25 cellular contexts compared by ENCODE assay signal in genomic region chrX:125404667-125405160, GRCh38.
"Had no signal": no experiment of that assay in that cellular context is flagged by ENCODE, and none has a peak within 500 bp of the region (broad histone marks: within the 10 kb centered on the region; RNA-seq: fewer than 3 reads in every experiment).

No MANE protein-coding gene starts in this region.

- H3K27ac Mint-ChIP-seq: activated B cell treated with CpG ODN at 0.5 μM for 24 hours; activated naive CD4-positive, alpha-beta T cell treated with anti-CD3 and anti-CD28 coated beads for 36 hours; activated naive CD8-positive, alpha-beta T cell treated with anti-CD3 and anti-CD28 coated beads for 36 hours; brain; natural killer cell had no signal

- H3K9me3 ChIP-seq: adrenal gland, esophagus muscularis mucosa, heart left ventricle, left ventricle myocardium inferior, suprapubic skin, tibial nerve had no signal

- H3K36me3 Mint-ChIP-seq: activated naive CD8-positive, alpha-beta T cell treated with anti-CD3 and anti-CD28 coated beads for 36 hours; brain; natural killer cell had no signal

- FAIRE-seq: islet of Langerhans had no signal

- H3K27me3 ChIP-seq: adrenal gland, esophagus muscularis mucosa, foreskin keratinocyte, heart left ventricle, spleen, suprapubic skin, tibial nerve had no signal

- H3K27me3 Mint-ChIP-seq: activated B cell treated with CpG ODN at 0.5 μM for 24 hours; activated naive CD8-positive, alpha-beta T cell treated with anti-CD3 and anti-CD28 coated beads for 36 hours had no signal

- H3K4me1 Mint-ChIP-seq: activated B cell treated with CpG ODN at 0.5 μM for 24 hours; activated naive CD8-positive, alpha-beta T cell treated with anti-CD3 and anti-CD28 coated beads for 36 hours; brain; natural killer cell had no signal

- H3K4me3 Mint-ChIP-seq: activated B cell treated with CpG ODN at 0.5 μM for 24 hours; activated naive CD4-positive, alpha-beta T cell treated with anti-CD3 and anti-CD28 coated beads for 36 hours; activated naive CD8-positive, alpha-beta T cell treated with anti-CD3 and anti-CD28 coated beads for 36 hours; brain; natural killer cell had no signal

- H3K27ac ChIP-seq: adrenal gland, esophagus muscularis mucosa, foreskin keratinocyte, heart left ventricle, left ventricle myocardium inferior, spleen, suprapubic skin, tibial nerve had no signal

- DNase-seq: activated B cell treated with CpG ODN at 0.5 μM for 24 hours; activated CD8-positive, alpha-beta memory T cell treated with anti-CD3 and anti-CD28 coated beads for 24 hours; activated effector memory CD4-positive, alpha-beta T cell treated with Interleukin-2 at 50 U/mL for 16 hours; activated naive CD4-positive, alpha-beta T cell treated with anti-CD3 and anti-CD28 coated beads for 36 hours; activated naive CD8-positive, alpha-beta T cell treated with anti-CD3 and anti-CD28 coated beads for 36 hours; adrenal gland; aorta; caudate nucleus; cortex of kidney; foreskin keratinocyte; heart left ventricle; left ventricle myocardium inferior; mesendoderm; natural killer cell; posterior cingulate gyrus; right cardiac atrium; spleen; stimulated activated naive CD4-positive, alpha-beta T cell; T-helper 9 cell had no signal

- H3K36me3 ChIP-seq: adrenal gland, esophagus muscularis mucosa, heart left ventricle, left ventricle myocardium inferior, spleen, suprapubic skin, tibial nerve had no signal

- H3K4me3 ChIP-seq: adrenal gland, esophagus muscularis mucosa, heart left ventricle, left ventricle myocardium inferior, lung, spleen, suprapubic skin, tibial nerve had no signal

- H3K9me3 Mint-ChIP-seq: activated naive CD4-positive, alpha-beta T cell treated with anti-CD3 and anti-CD28 coated beads for 36 hours; brain had no signal

- ATAC-seq: foreskin keratinocyte, heart left ventricle, natural killer cell, right cardiac atrium had no signal

- H3K4me1 ChIP-seq: adrenal gland, esophagus muscularis mucosa, foreskin keratinocyte, heart left ventricle, left ventricle myocardium inferior, spleen, suprapubic skin, tibial nerve had no signal
